In the genomic region with DNA sequence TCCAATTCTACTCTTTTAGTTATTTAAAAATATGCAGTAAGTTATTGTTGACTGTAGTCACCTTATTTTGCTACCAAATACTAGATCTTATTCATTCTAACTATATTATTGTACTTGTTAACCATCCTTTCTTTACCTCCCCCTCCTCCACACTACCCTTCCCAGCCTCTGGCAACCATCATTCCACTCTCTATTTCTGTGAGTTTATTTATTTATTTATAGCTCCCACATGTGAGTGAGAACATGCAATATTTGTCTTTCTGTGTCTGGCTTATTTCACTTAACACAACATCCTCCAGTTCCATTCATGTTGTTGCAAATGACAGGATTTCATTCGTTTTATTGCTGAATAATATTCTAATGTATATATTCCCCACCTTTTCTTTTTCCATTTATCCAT, we compare ENCODE assay signal across 3 cellular contexts.
"Had no signal": no experiment of that assay in that cellular context is flagged by ENCODE, and none has a peak within 500 bp of the region (broad histone marks: within the 10 kb centered on the region; RNA-seq: fewer than 3 reads in every experiment).

No MANE protein-coding gene starts in this region.

- H3K4me3 ChIP-seq: GM12878 had no signal

- ATAC-seq: GM12878 had no signal

- DNase-seq: GDM1, GF-D8 had no signal
